10 cellular contexts compared by ENCODE assay signal in the genomic region with DNA sequence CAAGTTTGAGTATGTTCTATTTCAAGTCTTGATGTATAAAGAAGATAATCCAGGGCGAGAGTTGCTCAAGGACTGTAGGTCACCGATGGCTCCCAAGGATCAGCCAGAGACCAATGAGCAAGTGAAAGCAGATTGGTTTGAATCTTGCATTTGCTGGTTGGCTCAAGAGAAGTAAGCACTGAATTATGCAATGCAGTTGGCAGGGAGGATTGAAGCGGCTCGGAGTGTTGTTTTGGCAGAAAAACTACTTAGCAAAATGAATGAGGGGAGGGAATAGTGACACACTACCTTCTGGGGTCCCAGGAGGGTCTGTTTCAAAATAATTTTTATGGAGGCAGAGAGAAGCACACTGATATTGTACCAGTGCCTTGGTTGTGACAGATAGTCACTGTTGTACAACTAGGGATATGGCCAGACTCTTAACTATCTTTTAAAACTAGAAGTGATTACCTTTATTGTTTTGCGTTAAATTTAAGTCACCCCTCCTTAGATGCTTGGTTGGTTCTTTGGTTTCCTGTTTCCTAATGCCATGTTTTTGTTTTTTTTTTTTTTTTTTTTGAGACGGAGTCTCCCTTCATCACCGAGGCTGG. TPM values are rescaled to one million over a fixed set of nuclear protein-coding genes. Genes with fewer than 3 reads are reported as not detected.
DNase-seq lines count a peak whose midpoint lies in the region; ATAC-seq and TF ChIP-seq lines count a peak whose summit lies in the region.
"Had no signal": no experiment of that assay in that cellular context is flagged by ENCODE, and none has a peak within 500 bp of the region (broad histone marks: within the 10 kb centered on the region; RNA-seq: fewer than 3 reads in every experiment).

No MANE protein-coding gene starts in this region.

- H3K4me1 ChIP-seq in H9 (ENCODE audit: insufficient read depth, low read length) (no peaks in the 10 kb centered on the region), adipocyte (ENCODE audit: control insufficient read depth, insufficient read depth, low read length) (peaks cover 27% of the 10 kb centered on the region), gastroesophageal sphincter (peaks cover 0 to 49% (median 3%) of the 10 kb centered on the region in 3 donors), sigmoid colon (peaks cover 0 to 6% (median 0%) of the 10 kb centered on the region in 4 donors)

- H2AK5ac ChIP-seq in H9 (ENCODE audit: insufficient read length, low read length): no peak overlapping the region

- peaks cover 0 to 13% (median 11%) of the 10 kb centered on the region in 3 experiments; a peak in 6 of 7 replicates for H3K36me3 Mint-ChIP-seq in H9 (ENCODE audit: insufficient read depth in 1 of 3, low read depth in 3 of 3)

- no peak overlapping the region for H2BK15ac ChIP-seq in H9 (ENCODE audit: low read depth, low read length)

- no peak overlapping the region for H4K8ac ChIP-seq in H9 (replicated peaks; ENCODE audit: insufficient read length, low read depth, low read length)

- no peak overlapping the region for H3K4me2 ChIP-seq in H9 (ENCODE audit: insufficient read depth, insufficient read length, low read length)
- H3K4me2 ChIP-seq: KMS-11 had no signal

- no peak overlapping the region for H2AFZ ChIP-seq in H9 (ENCODE audit: low read length)

- H2BK120ac ChIP-seq in H9 (ENCODE audit: low read depth, low read length, poor library complexity, severe bottlenecking): no peak overlapping the region

- peak overlapping the region in 2 of 3 experiments; percentile 48 to 71; a peak in 4 of 7 replicates for H3K27ac Mint-ChIP-seq in H9

- H3K27ac ChIP-seq in H9 (ENCODE audit: insufficient read length, low read depth, low read length) (no peak overlapping the region), gastroesophageal sphincter (peak overlapping the region in 2 of 4 donors; percentile 2 to 45), sigmoid colon (peak overlapping the region in 1 of 4 donors; percentile 18)
- H3K27ac ChIP-seq: KMS-11 had no signal

- H3K14ac ChIP-seq in H9 (ENCODE audit: insufficient read depth, low read length): no peak overlapping the region

- no peak overlapping the region for H3K23ac ChIP-seq in H9 (ENCODE audit: insufficient read length, low read depth, low read length)

- H3K27me3 Mint-ChIP-seq in H9 (ENCODE audit: low read depth): no peaks in the 10 kb centered on the region

- H3T11ph ChIP-seq in H9 (ENCODE audit: low read length): no peak overlapping the region

- H3K9ac ChIP-seq in H9 (ENCODE audit: extremely low read depth, insufficient read length, low read length) (no peak overlapping the region), adipocyte (ENCODE audit: low read length) (no peak overlapping the region)
- H3K9ac ChIP-seq: KMS-11 had no signal

- no peak overlapping the region for H3K18ac ChIP-seq in H9 (ENCODE audit: insufficient read length, low read depth, low read length)

- ATAC-seq in gastroesophageal sphincter (peak; percentile 93), HG02870 (IDR thresholded peaks at IDR 0.05; ENCODE audit: unreplicated experiment) (no peak), HG02678 (IDR thresholded peaks at IDR 0.05; ENCODE audit: unreplicated experiment) (no peak)
- ATAC-seq: GM12878 had no signal

- DNase-seq in H9: no peak
- DNase-seq in adipocyte (ENCODE audit: low read depth): peak; percentile 30
- peak; percentile 80 for DNase-seq in sigmoid colon
- DNase-seq in NCI-H2081 (lab: John Stamatoyannopoulos, UW): no peak
- DNase-seq in NCI-H1092 treated with DMSO at 0.1 percent for 48 hours (lab: John Stamatoyannopoulos, UW): no peak

- H3K4me3 ChIP-seq in adipocyte (ENCODE audit: low read length): no peak overlapping the region
- no peak overlapping the region for H3K4me3 ChIP-seq in gastroesophageal sphincter
- no peak overlapping the region for H3K4me3 ChIP-seq in sigmoid colon
- H3K4me3 ChIP-seq: GM12878 had no signal

- H3K23me2 ChIP-seq in H9 (ENCODE audit: insufficient read length, low read depth, low read length, poor library complexity, severe bottlenecking): no peaks in the 10 kb centered on the region

- TF ChIP-seq EP300 in gastroesophageal sphincter (IDR thresholded peaks at IDR 0.05): no peak
- TF ChIP-seq EP300 in sigmoid colon (IDR thresholded peaks at IDR 0.05): no peak

- H3K79me2 ChIP-seq in H9 (ENCODE audit: insufficient read depth, low read length): peaks cover 5% of the 10 kb centered on the region; the same call in 1 of the 2 replicates

- H4K20me1 ChIP-seq in H9 (ENCODE audit: control insufficient read depth, insufficient read depth, insufficient read length): no peaks in the 10 kb centered on the region

- no peak overlapping the region for H3K56ac ChIP-seq in H9 (ENCODE audit: insufficient read length, low read depth, low read length)

- H2BK12ac ChIP-seq in H9 (ENCODE audit: insufficient read length, low read depth, low read length): no peak overlapping the region

- H3K9me3 ChIP-seq in H9 (ENCODE audit: control insufficient read depth, low read depth, low read length) (no peaks in the 10 kb centered on the region), adipocyte (ENCODE audit: control insufficient read depth, low read length) (no peaks in the 10 kb centered on the region), gastroesophageal sphincter (no peaks in the 10 kb centered on the region), sigmoid colon (no peaks in the 10 kb centered on the region)

- no peak overlapping the region for H2BK5ac ChIP-seq in H9 (ENCODE audit: insufficient read length, low read length)

- no peak overlapping the region for H4K5ac ChIP-seq in H9 (ENCODE audit: insufficient read length, low read depth, low read length)

- intact Hi-C loops in sigmoid colon (cut with DNase I): no loop called here

- TF ChIP-seq CTCF in H9 (conservative IDR thresholded peaks at IDR 0.05) (no peak), gastroesophageal sphincter (IDR thresholded peaks at IDR 0.05) (no peak), sigmoid colon (IDR thresholded peaks at IDR 0.05) (no peak)

- H3K36me3 ChIP-seq in adipocyte (ENCODE audit: control insufficient read depth, insufficient read depth, low read length, severe bottlenecking) (peaks cover 7% of the 10 kb centered on the region), gastroesophageal sphincter (peaks cover 0 to 3% of the 10 kb centered on the region in 2 donors), sigmoid colon (no peaks in the 10 kb centered on the region)

- no peak overlapping the region for H3K4me3 Mint-ChIP-seq in H9

- no CpG with 5 or more reads among the region's 7 CpGs for WGBS in H9 (ENCODE audit: extremely low coverage, insufficient read length, low lambda C conversion rate)
- WGBS in gastroesophageal sphincter (ENCODE audit: low coverage in 1 of 2), 2 donors: 28 to 46% methylated on average over 5 to 7 of the region's 7 CpGs
- 70 to 77% methylated on average over 7 of the region's 7 CpGs for WGBS in sigmoid colon, 2 donors

- peaks cover 4% of the 10 kb centered on the region for H3K79me1 ChIP-seq in H9 (ENCODE audit: insufficient read depth, low read depth, low read length, poor library complexity, severe bottlenecking)

- no peak overlapping the region for H3K4ac ChIP-seq in H9 (ENCODE audit: low read depth, low read length)

- TF ChIP-seq POLR2A in gastroesophageal sphincter (IDR thresholded peaks at IDR 0.05) (no peak), sigmoid colon (IDR thresholded peaks at IDR 0.05) (no peak)

- H2BK20ac ChIP-seq in H9 (ENCODE audit: low read depth, low read length, poor library complexity, severe bottlenecking): no peak overlapping the region

- no peaks in the 10 kb centered on the region for H3K27me3 ChIP-seq in H9 (ENCODE audit: insufficient read depth, low read length)
- H3K27me3 ChIP-seq in adipocyte (replicated peaks; ENCODE audit: control insufficient read depth, insufficient read depth, low read length): no peaks in the 10 kb centered on the region
- H3K27me3 ChIP-seq in gastroesophageal sphincter: no peaks in the 10 kb centered on the region
- H3K27me3 ChIP-seq in sigmoid colon: no peaks in the 10 kb centered on the region

- H3K9me3 Mint-ChIP-seq in H9: no peaks in the 10 kb centered on the region; a peak in 2 of 5 replicates

- peaks cover 35 to 39% of the 10 kb centered on the region in 2 experiments for H3K4me1 Mint-ChIP-seq in H9

- H4K91ac ChIP-seq in H9 (ENCODE audit: insufficient read length, low read depth, low read length): no peak overlapping the region

RNA-seq across cellular contexts. Expression of gene SASH1, which starts 15.7 kb away (rescaled TPM):
- total RNA-seq in H9 (2021) (29.7 and 33.2 TPM in 2 replicates), gastroesophageal sphincter (10 to 100 TPM; 48.9 to 78.9 (median 64.6) TPM), sigmoid colon (100 to 1,000 TPM in 1 of 4 donors, 10 to 100 TPM in 3; 40.5 to 101 (median 61.3) TPM)
- 10 to 100 TPM in 1 of 3 donors, 1 to 10 TPM in 2; 3.2 to 10.2 (median 8.9) TPM for polyA plus RNA-seq in sigmoid colon

Comparison
In these comparisons a context has a peak if more than half of its experiments do, and no peak if none do; other contexts are left out.
1. DNase-seq: peak in adipocyte (single experiment) and sigmoid colon (single experiment); none in H9 (single experiment), NCI-H2081 (0 of 2) and NCI-H1092 treated with DMSO at 0.1 percent for 48 hours (single experiment).